ENCODE assay signal across 25 cellular contexts in the genomic region with DNA sequence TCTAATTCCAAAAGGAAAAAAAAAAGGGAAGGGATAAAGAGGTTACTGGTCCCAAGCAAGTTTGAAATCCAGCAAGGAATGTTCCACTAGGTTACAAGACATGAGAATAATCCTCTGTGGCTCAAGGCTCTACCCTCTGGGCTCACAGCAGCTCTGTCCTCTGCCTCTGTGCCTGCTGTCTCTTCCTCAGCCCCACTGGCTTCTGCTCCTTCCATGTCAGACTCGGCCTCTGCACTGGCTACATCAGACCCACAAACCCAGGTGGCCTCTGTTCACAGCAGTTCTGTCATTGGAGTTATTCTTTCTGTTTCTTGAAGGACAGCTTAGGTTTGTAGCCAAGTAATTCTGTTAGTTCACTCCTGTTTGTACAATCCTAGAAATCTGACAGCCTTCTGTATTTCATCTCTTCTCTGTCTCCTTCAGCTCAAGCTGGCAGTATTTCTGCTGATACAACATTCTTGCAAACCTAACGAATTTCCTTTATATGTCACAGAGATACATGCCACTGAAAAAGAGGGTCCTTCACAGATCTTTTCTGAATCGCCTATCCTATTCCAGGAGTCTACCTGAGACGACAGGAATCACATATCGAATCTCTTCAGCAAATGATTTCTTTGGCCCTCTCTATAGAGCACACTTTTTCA.
DNase-seq lines count a peak whose midpoint lies in the region; ATAC-seq, FAIRE-seq and TF ChIP-seq lines count a peak whose summit lies in the region.
"Had no signal": no experiment of that assay in that cellular context is flagged by ENCODE, and none has a peak within 500 bp of the region (broad histone marks: within the 10 kb centered on the region; RNA-seq: fewer than 3 reads in every experiment).

No MANE protein-coding gene starts in this region.

- H3K4me3 ChIP-seq in H1 (ENCODE audit: extremely low read depth in 1 of 4, insufficient read depth in 2 of 4, low read depth in 3 of 4, low read length in 4 of 4): no peak overlapping the region
- H3K4me3 ChIP-seq in neural progenitor cell: no peak overlapping the region
- H3K4me3 ChIP-seq in upper lobe of right lung: no peak overlapping the region
- H3K4me3 ChIP-seq: K562, SJSA1 had no signal

- H3K23ac ChIP-seq in H1 (ENCODE audit: insufficient read length): no peak overlapping the region

- TF ChIP-seq POLR2A in H54 (IDR thresholded peaks at IDR 0.05; ENCODE audit: low read depth, low read length): no peak
- no peak for TF ChIP-seq POLR2A in H1 (IDR thresholded peaks at IDR 0.05; ENCODE audit: control extremely low read depth in 1 of 2, low read depth in 2 of 2, low read length in 2 of 2)

- H2BK12ac ChIP-seq in H1 (ENCODE audit: low read depth, low read length): no peak overlapping the region

- H2AK5ac ChIP-seq in H1 (ENCODE audit: low read depth, low read length): no peak overlapping the region

- H3K79me1 ChIP-seq in H1 (ENCODE audit: low read depth, low read length): no peaks in the 10 kb centered on the region

- intact Hi-C loops in upper lobe of right lung (cut with DNase I): no loop called here

- H3K4me1 ChIP-seq in H1 (replicated peaks in 1 of 4; ENCODE audit: control insufficient read depth in 3 of 4, insufficient read depth in 4 of 4, low read length in 3 of 4): no peaks in the 10 kb centered on the region
- no peaks in the 10 kb centered on the region for H3K4me1 ChIP-seq in neural progenitor cell
- no peaks in the 10 kb centered on the region for H3K4me1 ChIP-seq in upper lobe of right lung
- H3K4me1 ChIP-seq: SJSA1 had no signal

- H3K9me3 Mint-ChIP-seq in neural progenitor cell: no peaks in the 10 kb centered on the region
- H3K9me3 Mint-ChIP-seq: HFFc6 had no signal

- H2BK15ac ChIP-seq in H1 (ENCODE audit: low read length): no peak overlapping the region

- H3K36me3 Mint-ChIP-seq in neural progenitor cell: no peaks in the 10 kb centered on the region
- H3K36me3 Mint-ChIP-seq: CD4-positive, alpha-beta memory T cell had no signal

- no peak overlapping the region for H3K14ac ChIP-seq in H1 (ENCODE audit: insufficient read length)

- no peaks in the 10 kb centered on the region for H4K20me1 ChIP-seq in H1 (replicated peaks in 1 of 2; ENCODE audit: control insufficient read depth in 1 of 2, insufficient read depth in 2 of 2, low read length in 2 of 2)
- H4K20me1 ChIP-seq in neural progenitor cell (ENCODE audit: low read depth): no peaks in the 10 kb centered on the region

- no peak overlapping the region for H2BK5ac ChIP-seq in H1 (ENCODE audit: low read depth, low read length)

- H3K4ac ChIP-seq in H1 (replicated peaks; ENCODE audit: insufficient read length, low read depth, low read length): no peak overlapping the region

- no peak overlapping the region for H3K4me3 Mint-ChIP-seq in neural progenitor cell
- H3K4me3 Mint-ChIP-seq: CD4-positive, alpha-beta memory T cell; HFFc6 had no signal

- H3K27ac ChIP-seq in H1 (ENCODE audit: low read depth, low read length): no peak overlapping the region
- H3K27ac ChIP-seq in neural progenitor cell: no peak overlapping the region
- H3K27ac ChIP-seq in upper lobe of right lung: no peak overlapping the region
- H3K27ac ChIP-seq: SJSA1 had no signal

- no peak overlapping the region for H4K5ac ChIP-seq in H1 (ENCODE audit: insufficient read length, low read depth, low read length)

- H3K9ac ChIP-seq in H1 (replicated peaks in 1 of 4; ENCODE audit: extremely low read depth in 1 of 4, low read depth in 3 of 4, low read length in 3 of 4) (no peak overlapping the region), neural progenitor cell (no peak overlapping the region)

- TF ChIP-seq RAD21 in H1 (IDR thresholded peaks at IDR 0.05 in 1 of 2, conservative IDR thresholded peaks at IDR 0.05 in 1 of 2; ENCODE audit: low read depth in 2 of 2, low read length in 2 of 2): no peak

- H3K79me2 ChIP-seq in H1 (ENCODE audit: control insufficient read depth in 1 of 2, insufficient read depth in 2 of 2, low read length in 2 of 2) (no peaks in the 10 kb centered on the region), neural progenitor cell (ENCODE audit: low read depth) (no peaks in the 10 kb centered on the region)

- H3K56ac ChIP-seq in H1 (replicated peaks; ENCODE audit: insufficient read length, low read depth, low read length): no peak overlapping the region

- no peaks in the 10 kb centered on the region for H3K23me2 ChIP-seq in H1 (ENCODE audit: low read depth, low read length)

- CTCF ChIA-PET in H1 (lab: Charles Lee; ENCODE audit: partially characterized antibody): no interaction called here

- POLR2A ChIA-PET in H1 (lab: Charles Lee; ENCODE audit: partially characterized antibody): no interaction called here

- DNase-seq in H54 (ENCODE audit: insufficient read length, low spot score) (no peak), H1 (ENCODE audit: low read depth in 1 of 2, low spot score in 2 of 2) (no peak), neural progenitor cell (ENCODE audit: low spot score) (peak; percentile 11), upper lobe of right lung (no peak), SKM-1 treated with dmso at 0.1 percent for 144 hours (lab: John Stamatoyannopoulos, UW; ENCODE audit: unreplicated experiment) (no peak), D721Med (ENCODE audit: insufficient read length, low spot score) (no peak), mucosa of gallbladder (ENCODE audit: low spot score) (no peak)
- DNase-seq: CD4-positive, alpha-beta memory T cell; COR-L47; H7; HFFc6; Kasumi-1; NCI-H1105 treated with DMSO at 0.1 percent for 48 hours; NCI-H146; NCI-H1930; NCI-H2107; NCI-H446; NCI-H526; NCI-H82; Right ventricle myocardium superior; RPMI8226 had no signal

- H3K4me1 Mint-ChIP-seq in neural progenitor cell: no peaks in the 10 kb centered on the region
- H3K4me1 Mint-ChIP-seq: CD4-positive, alpha-beta memory T cell had no signal

- no peak overlapping the region for H3K27ac Mint-ChIP-seq in neural progenitor cell
- H3K27ac Mint-ChIP-seq: CD4-positive, alpha-beta memory T cell; HFFc6 had no signal

- H3K4me2 ChIP-seq in H1 (ENCODE audit: insufficient read depth in 1 of 2, low read depth in 2 of 2, low read length in 2 of 2) (no peak overlapping the region), neural progenitor cell (no peak overlapping the region)

- ATAC-seq in upper lobe of right lung: peak; percentile 43
- ATAC-seq: K562 had no signal

- H2AFZ ChIP-seq in H1 (ENCODE audit: low read length): peak overlapping the region; percentile 35; the same call in 1 of the 2 replicates
- H2AFZ ChIP-seq in neural progenitor cell (replicated peaks): no peak overlapping the region

- H4K91ac ChIP-seq in H1 (replicated peaks; ENCODE audit: insufficient read length, low read length): no peak overlapping the region

- no peaks in the 10 kb centered on the region for H3F3A ChIP-seq in neural progenitor cell (ENCODE audit: low read depth)

- FAIRE-seq in H54 (lab: Jason Lieb, UNC) (peak; percentile 15), H1 (lab: Jason Lieb, UNC) (no peak), D721Med (lab: Jason Lieb, UNC) (no peak)
- FAIRE-seq: A204.1, G401.6, K562 had no signal

- TF ChIP-seq CTCF in H1 (IDR thresholded peaks at IDR 0.05; ENCODE audit: control extremely low read depth in 1 of 3, insufficient read depth in 1 of 3, low read depth in 1 of 3, low read length in 3 of 3) (no peak), neural progenitor cell (IDR thresholded peaks at IDR 0.05) (no peak), upper lobe of right lung (IDR thresholded peaks at IDR 0.05) (no peak), D721Med (IDR thresholded peaks at IDR 0.05; ENCODE audit: insufficient read depth, missing control alignments) (no peak)

- no peaks in the 10 kb centered on the region for H3K27me3 ChIP-seq in H1 (replicated peaks in 1 of 4; ENCODE audit: control insufficient read depth in 3 of 4, extremely low read depth in 1 of 4, insufficient read depth in 3 of 4, low read length in 3 of 4)
- no peaks in the 10 kb centered on the region for H3K27me3 ChIP-seq in neural progenitor cell
- H3K27me3 ChIP-seq in upper lobe of right lung: no peaks in the 10 kb centered on the region
- H3K27me3 ChIP-seq: SJSA1 had no signal

- 80% methylated on average over 5 of the region's 5 CpGs; no CpG with 5 or more reads in 1 of the 2 experiments for WGBS in H1 (ENCODE audit: extremely low coverage in 1 of 2, insufficient coverage in 1 of 2, insufficient read length in 1 of 2, insufficient replicate concordance in 2 of 2, low coverage in 1 of 2, low lambda C conversion rate in 2 of 2, missing lambda C conversion rate in 1 of 2), 2 experiments

- H3K9me3 ChIP-seq in H1 (ENCODE audit: insufficient read depth in 2 of 2, low read depth in 1 of 2, low read length in 1 of 2) (no peaks in the 10 kb centered on the region), neural progenitor cell (ENCODE audit: low read depth) (no peaks in the 10 kb centered on the region), upper lobe of right lung (no peaks in the 10 kb centered on the region)
- H3K9me3 ChIP-seq: SJSA1 had no signal

- no peak overlapping the region for H2BK120ac ChIP-seq in H1 (replicated peaks; ENCODE audit: low read depth, low read length)

- H3K36me3 ChIP-seq in H1 (ENCODE audit: control insufficient read depth in 2 of 4, insufficient read depth in 4 of 4, low read length in 3 of 4): no peaks in the 10 kb centered on the region
- no peaks in the 10 kb centered on the region for H3K36me3 ChIP-seq in neural progenitor cell
- H3K36me3 ChIP-seq in upper lobe of right lung: no peaks in the 10 kb centered on the region
- H3K36me3 ChIP-seq: SJSA1 had no signal

- H3K27me3 Mint-ChIP-seq in neural progenitor cell (ENCODE audit: insufficient read depth, low read depth): no peaks in the 10 kb centered on the region
- H3K27me3 Mint-ChIP-seq: CD4-positive, alpha-beta memory T cell had no signal

- no peak overlapping the region for H3K18ac ChIP-seq in H1 (ENCODE audit: extremely low read depth, low read length)

- H2BK20ac ChIP-seq in H1 (ENCODE audit: low read length): no peak overlapping the region

- no peak overlapping the region for H4K8ac ChIP-seq in H1 (ENCODE audit: extremely low read depth, insufficient read depth, low read length)

- TF ChIP-seq EP300 in H1 (IDR thresholded peaks at IDR 0.05; ENCODE audit: borderline replicate concordance in 1 of 2, low read depth in 2 of 2, low read length in 2 of 2): no peak

TF ChIP-seq in H1, 55 proteins besides CTCF, POLR2A, EP300 and RAD21 (continues in another document):
- TF ChIP-seq POLR2AphosphoS5 (IDR thresholded peaks at IDR 0.05; ENCODE audit: low read depth, low read length) (no peak), CEBPB (IDR thresholded peaks at IDR 0.05; ENCODE audit: low read depth, low read length) (no peak), GABPA (IDR thresholded peaks at IDR 0.05; ENCODE audit: borderline replicate concordance, insufficient read depth, low read length) (no peak)
- TF ChIP-seq, protein P1, sequence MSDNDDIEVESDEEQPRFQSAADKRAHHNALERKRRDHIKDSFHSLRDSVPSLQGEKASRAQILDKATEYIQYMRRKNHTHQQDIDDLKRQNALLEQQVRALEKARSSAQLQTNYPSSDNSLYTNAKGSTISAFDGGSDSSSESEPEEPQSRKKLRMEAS (IDR thresholded peaks at IDR 0.05): no peak
